Comparison of ENCODE assay signal across 8 cellular contexts in the genomic region with DNA sequence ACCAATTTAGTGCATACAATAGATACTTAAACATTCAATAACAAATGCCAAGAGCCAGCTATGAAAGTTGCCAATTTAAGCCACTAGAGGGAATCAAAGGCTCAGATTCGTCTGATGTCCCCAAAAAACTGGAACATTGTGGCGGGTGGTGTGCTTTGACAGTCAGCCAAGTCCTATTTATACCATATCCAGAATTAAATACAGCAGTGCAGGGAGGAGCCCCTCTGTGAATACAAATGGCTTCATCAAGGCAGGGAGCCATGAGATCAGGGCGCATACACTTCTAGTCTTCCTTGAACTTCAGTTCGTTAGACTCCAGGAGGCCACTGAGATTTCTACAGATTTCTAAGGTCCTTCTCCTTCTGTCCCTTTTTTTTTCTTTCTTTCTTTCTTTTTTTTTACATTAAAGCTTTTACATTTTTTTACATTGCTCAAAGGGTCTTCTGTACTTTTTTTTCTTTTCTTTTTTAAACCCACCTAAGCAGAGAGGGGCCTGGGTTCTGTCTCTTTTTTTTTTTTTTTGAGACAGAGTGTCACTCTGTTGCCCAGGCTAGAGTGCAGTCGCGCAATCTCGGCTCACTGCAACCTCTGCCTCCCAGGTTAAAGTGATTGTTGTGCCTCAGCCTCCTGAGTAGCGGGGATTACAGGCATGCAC. TPM values are rescaled to one million over a fixed set of nuclear protein-coding genes. Genes with fewer than 3 reads are reported as not detected.
DNase-seq lines count a peak whose midpoint lies in the region; ATAC-seq, FAIRE-seq and TF ChIP-seq lines count a peak whose summit lies in the region.

No MANE protein-coding gene starts in this region.

- DNase-seq in Caki2 (ENCODE audit: low read depth) (peak; percentile 35), NCI-H82 (lab: John Stamatoyannopoulos, UW) (peak; percentile 74), frontal cortex (ENCODE audit: low spot score in 2 of 2) (peak; percentile 29 to 64), osteoblast (ENCODE audit: insufficient read length, low spot score, missing footprints) (peak; percentile 91)
- peak; percentile 51 for DNase-seq in activated naive CD4-positive, alpha-beta T cell treated with anti-CD3 and anti-CD28 coated beads, Interleukin-2, amount 10 ng/mL, durations not matched to agents 7 days and 5 days

- H3K4me1 ChIP-seq in osteoblast (ENCODE audit: insufficient read depth, low read length) = peaks cover 32% of the 10 kb centered on the region

- peaks cover 7% of the 10 kb centered on the region for H3K27me3 Mint-ChIP-seq in activated naive CD4-positive, alpha-beta T cell treated with anti-CD3 and anti-CD28 coated beads, Interleukin-2, amount 10 ng/mL, durations not matched to agents 7 days and 5 days

- H3K4me1 Mint-ChIP-seq in activated naive CD4-positive, alpha-beta T cell treated with anti-CD3 and anti-CD28 coated beads, Interleukin-2, amount 10 ng/mL, durations not matched to agents 7 days and 5 days = peaks cover 32% of the 10 kb centered on the region

- H3K27ac ChIP-seq in osteoblast (ENCODE audit: low read depth, low read length) = peak overlapping the region; percentile 7

- H3K27ac Mint-ChIP-seq in activated naive CD4-positive, alpha-beta T cell treated with anti-CD3 and anti-CD28 coated beads, Interleukin-2, amount 10 ng/mL, durations not matched to agents 7 days and 5 days = peak overlapping the region; percentile 4

- H4K20me1 ChIP-seq in osteoblast (ENCODE audit: insufficient read depth, low read length) = peaks cover 16% of the 10 kb centered on the region

- CTCF ChIA-PET in activated naive CD4-positive, alpha-beta T cell treated with anti-CD3 and anti-CD28 coated beads, Interleukin-2, amount 10 ng/mL, durations not matched to agents 7 days and 5 days (lab: Charles Lee) = interaction anchor here (0.6 to 5.2 kb wide), 25 partner anchors 8 to 607 kb away, joined by 3 to 55 read pairs (median 4); no protein-coding TSS in a partner anchor

- H3K27me3 ChIP-seq in osteoblast (ENCODE audit: insufficient read depth, low read length) = no peaks in the 10 kb centered on the region

- no peak overlapping the region for H3K4me2 ChIP-seq in osteoblast (ENCODE audit: insufficient read depth, low read length)

- no peak overlapping the region for H2AFZ ChIP-seq in osteoblast (ENCODE audit: low read length)

- no peak overlapping the region for H3K4me3 Mint-ChIP-seq in activated naive CD4-positive, alpha-beta T cell treated with anti-CD3 and anti-CD28 coated beads, Interleukin-2, amount 10 ng/mL, durations not matched to agents 7 days and 5 days

- no peaks in the 10 kb centered on the region for H3K36me3 Mint-ChIP-seq in activated naive CD4-positive, alpha-beta T cell treated with anti-CD3 and anti-CD28 coated beads, Interleukin-2, amount 10 ng/mL, durations not matched to agents 7 days and 5 days

- in situ Hi-C loops in Caki2 (cut with HindIII; ENCODE audit: low pct_unique_long_range_greater_than_20kb, low sequenced_read_pairs) = loop anchor here (25.0 kb wide), 1 partner anchor 159 kb away; no protein-coding TSS in a partner anchor

- H3K9me3 Mint-ChIP-seq in activated naive CD4-positive, alpha-beta T cell treated with anti-CD3 and anti-CD28 coated beads, Interleukin-2, amount 10 ng/mL, durations not matched to agents 7 days and 5 days = no peaks in the 10 kb centered on the region

- ATAC-seq in HG03432 (IDR thresholded peaks at IDR 0.05; ENCODE audit: unreplicated experiment) (peak; percentile 51), HG03520 (IDR thresholded peaks at IDR 0.05; ENCODE audit: unreplicated experiment) (no peak), GM21576 (IDR thresholded peaks at IDR 0.05; ENCODE audit: unreplicated experiment) (no peak)

- H3K4me3 ChIP-seq in osteoblast (ENCODE audit: insufficient read depth, low read length) = no peak overlapping the region

- FAIRE-seq in frontal cortex (lab: Jason Lieb, UNC) = no peak

- peaks cover 5% of the 10 kb centered on the region for H3K36me3 ChIP-seq in osteoblast (ENCODE audit: insufficient read depth, low read length)

- no peaks in the 10 kb centered on the region for H3K9me3 ChIP-seq in osteoblast (ENCODE audit: low read depth, low read length)

- H3K79me2 ChIP-seq in osteoblast (ENCODE audit: insufficient read depth, low read length) = peaks cover 86% of the 10 kb centered on the region

- TF ChIP-seq CTCF in osteoblast (IDR thresholded peaks at IDR 0.05; ENCODE audit: extremely low read depth, low read depth, low read length) = peak; percentile 76

RNA-seq across cellular contexts. Expression of a gene that starts 41.5 kb away (rescaled TPM):
- total RNA-seq in Caki2 (2014; rRNA removed; shearing (Covaris generic); ENCODE audit: low replicate concordance) = 1,733 and 2,309 TPM in 2 replicates
- total RNA-seq in frontal cortex (3,900 TPM), osteoblast (2,226 and 2,227 TPM in 2 replicates)

Comparison
In these comparisons a context has a peak if more than half of its experiments do, and no peak if none do; other contexts are left out.
1. DNase-seq: peak in every context shown above with its lines; median percentile 91 in osteoblast; 74 in NCI-H82; 51 in activated naive CD4-positive, alpha-beta T cell treated with anti-CD3 and anti-CD28 coated beads, Interleukin-2, amount 10 ng/mL, durations not matched to agents 7 days and 5 days; 46 in frontal cortex; 35 in Caki2.